In the genomic region with DNA sequence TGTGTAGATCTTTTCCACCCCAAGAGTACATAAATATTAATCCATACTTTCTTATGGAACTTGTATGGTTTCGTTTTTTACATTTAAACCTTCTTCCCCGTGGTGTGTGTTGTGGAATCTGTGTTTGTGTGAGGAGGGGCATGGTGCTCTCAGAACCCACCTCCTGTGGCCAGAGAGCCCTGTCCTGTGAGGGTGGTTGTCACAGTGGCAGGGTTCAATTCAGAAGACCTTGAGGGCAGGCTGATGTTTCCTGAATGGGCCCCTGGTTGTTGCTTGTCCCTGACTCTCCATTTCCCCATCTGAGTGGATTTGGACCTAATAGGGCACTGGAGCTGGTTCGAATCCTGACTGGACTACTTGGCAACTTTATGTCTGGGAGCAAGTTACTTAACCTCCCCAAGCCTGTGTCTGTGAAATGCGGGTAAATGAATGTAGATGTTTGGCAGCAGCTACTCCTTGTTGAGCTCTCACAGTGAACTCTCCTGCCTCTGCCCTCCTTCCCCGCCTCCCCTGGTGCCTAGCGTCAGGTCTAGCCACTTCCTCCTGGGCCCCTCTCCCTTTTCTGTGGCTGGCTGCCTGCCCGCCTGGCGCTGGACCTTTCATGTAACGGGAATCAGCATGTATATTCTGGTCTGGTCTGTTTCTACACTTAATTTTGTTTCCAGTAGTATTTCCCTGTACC, we compare ENCODE assay signal across 1 cellular context.
TF ChIP-seq lines count a peak whose summit lies in the region.

No MANE protein-coding gene starts in this region.

TF ChIP-seq in H1, 55 proteins besides CTCF, POLR2A, EP300 and RAD21:
- TF ChIP-seq CHD1 (IDR thresholded peaks at IDR 0.05; ENCODE audit: low read depth, low read length) (no peak), ASH2L (IDR thresholded peaks at IDR 0.05; ENCODE audit: low read length) (no peak), TAF7 (optimal IDR thresholded peaks at IDR 0.05; ENCODE audit: borderline replicate concordance, low read depth, low read length) (no peak), MAFK (IDR thresholded peaks at IDR 0.05; ENCODE audit: low read depth, low read length) (no peak), BRCA1 (IDR thresholded peaks at IDR 0.05; ENCODE audit: low read depth, low read length) (no peak), HDAC2 (IDR thresholded peaks at IDR 0.05; ENCODE audit: borderline replicate concordance in 1 of 2, low read depth in 2 of 2, low read length in 2 of 2) (no peak), GABPA (IDR thresholded peaks at IDR 0.05; ENCODE audit: borderline replicate concordance, insufficient read depth, low read length) (no peak), POU5F1 (IDR thresholded peaks at IDR 0.05; ENCODE audit: low read depth, low read length) (no peak), SIN3A (conservative IDR thresholded peaks at IDR 0.05 in 1 of 2, IDR thresholded peaks at IDR 0.05 in 1 of 2; ENCODE audit: low read depth in 1 of 2, low read length in 2 of 2) (no peak), GTF2F1 (IDR thresholded peaks at IDR 0.05; ENCODE audit: borderline replicate concordance, low read depth, low read length) (no peak), SAP30 (IDR thresholded peaks at IDR 0.05; ENCODE audit: insufficient read depth, insufficient replicate concordance, low read length) (no peak), BCL11A (IDR thresholded peaks at IDR 0.05; ENCODE audit: low read depth in 2 of 2, low read length in 2 of 2) (no peak), EGR1 (IDR thresholded peaks at IDR 0.05; ENCODE audit: borderline replicate concordance, low read depth, low read length) (no peak)
- TF ChIP-seq, protein P1, sequence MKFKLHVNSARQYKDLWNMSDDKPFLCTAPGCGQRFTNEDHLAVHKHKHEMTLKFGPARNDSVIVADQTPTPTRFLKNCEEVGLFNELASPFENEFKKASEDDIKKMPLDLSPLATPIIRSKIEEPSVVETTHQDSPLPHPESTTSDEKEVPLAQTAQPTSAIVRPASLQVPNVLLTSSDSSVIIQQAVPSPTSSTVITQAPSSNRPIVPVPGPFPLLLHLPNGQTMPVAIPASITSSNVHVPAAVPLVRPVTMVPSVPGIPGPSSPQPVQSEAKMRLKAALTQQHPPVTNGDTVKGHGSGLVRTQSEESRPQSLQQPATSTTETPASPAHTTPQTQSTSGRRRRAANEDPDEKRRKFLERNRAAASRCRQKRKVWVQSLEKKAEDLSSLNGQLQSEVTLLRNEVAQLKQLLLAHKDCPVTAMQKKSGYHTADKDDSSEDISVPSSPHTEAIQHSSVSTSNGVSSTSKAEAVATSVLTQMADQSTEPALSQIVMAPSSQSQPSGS (IDR thresholded peaks at IDR 0.05; ENCODE audit: low read length) = no peak
- TF ChIP-seq, protein P2, sequence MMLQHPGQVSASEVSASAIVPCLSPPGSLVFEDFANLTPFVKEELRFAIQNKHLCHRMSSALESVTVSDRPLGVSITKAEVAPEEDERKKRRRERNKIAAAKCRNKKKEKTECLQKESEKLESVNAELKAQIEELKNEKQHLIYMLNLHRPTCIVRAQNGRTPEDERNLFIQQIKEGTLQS (IDR thresholded peaks at IDR 0.05; ENCODE audit: insufficient read depth, low read depth, low read length) = no peak
- TF ChIP-seq, protein P3, sequence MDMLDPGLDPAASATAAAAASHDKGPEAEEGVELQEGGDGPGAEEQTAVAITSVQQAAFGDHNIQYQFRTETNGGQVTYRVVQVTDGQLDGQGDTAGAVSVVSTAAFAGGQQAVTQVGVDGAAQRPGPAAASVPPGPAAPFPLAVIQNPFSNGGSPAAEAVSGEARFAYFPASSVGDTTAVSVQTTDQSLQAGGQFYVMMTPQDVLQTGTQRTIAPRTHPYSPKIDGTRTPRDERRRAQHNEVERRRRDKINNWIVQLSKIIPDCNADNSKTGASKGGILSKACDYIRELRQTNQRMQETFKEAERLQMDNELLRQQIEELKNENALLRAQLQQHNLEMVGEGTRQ (IDR thresholded peaks at IDR 0.05; ENCODE audit: low read length) = no peak
